1 cellular context compared by ENCODE assay signal in genomic region chr16:795580-796229, GRCh38.
TF ChIP-seq lines count a peak whose summit lies in the region.

No MANE protein-coding gene starts in this region.

TF ChIP-seq in HEK293, 187 proteins besides CTCF, POLR2A, EP300 and RAD21 (continued from another document):
- no peak for TF ChIP-seq ZBTB11 (tag by site-specific recombination; conservative IDR thresholded peaks at IDR 0.05; ENCODE audit: low read depth)
- no peak for TF ChIP-seq ZNF148 (tag by site-specific recombination; IDR thresholded peaks at IDR 0.05; ENCODE audit: borderline replicate concordance)
